ENCODE assay signal across 1 cellular context in the genomic region with DNA sequence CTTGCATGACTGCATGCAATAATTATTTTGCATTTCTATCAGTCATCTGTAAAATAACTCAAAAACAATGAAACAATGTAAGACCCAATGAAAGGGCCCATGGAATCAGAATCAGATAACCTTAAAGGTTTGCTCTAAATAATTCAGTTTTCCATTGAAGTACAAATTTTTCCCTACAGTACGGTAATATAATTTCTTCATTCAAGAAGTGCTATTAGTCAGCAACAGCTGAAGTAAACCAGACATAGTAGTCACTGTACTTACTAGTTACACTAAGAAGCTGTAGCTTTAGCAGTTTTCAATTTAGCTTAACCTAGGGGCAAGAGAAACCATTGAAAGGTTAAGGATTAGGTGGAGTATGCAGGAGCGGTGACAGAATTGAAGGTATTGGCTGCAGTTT.
A peak's percentile ranks its signal among the peaks of the same experiment; 100 is the strongest.
TF ChIP-seq lines count a peak whose summit lies in the region.

No MANE protein-coding gene starts in this region.

TF ChIP-seq in IMR-90, 13 proteins besides CTCF, POLR2A, EP300 and RAD21:
- TF ChIP-seq MXI1 (IDR thresholded peaks at IDR 0.05; ENCODE audit: borderline replicate concordance, low read depth, low read length) (no peak), SMC3 (IDR thresholded peaks at IDR 0.05; ENCODE audit: low read depth, low read length) (no peak), RFX5 (IDR thresholded peaks at IDR 0.05; ENCODE audit: low read depth, low read length) (no peak), NFE2L2 (IDR thresholded peaks at IDR 0.05; ENCODE audit: low read depth, low read length) (no peak), CEBPB (IDR thresholded peaks at IDR 0.05; ENCODE audit: low read depth, low read length) (peak; percentile 3; the same call in 1 of the 2 replicates), RCOR1 (IDR thresholded peaks at IDR 0.05; ENCODE audit: insufficient replicate concordance, low read length) (no peak), MAFK (IDR thresholded peaks at IDR 0.05; ENCODE audit: low read depth, low read length) (no peak), CHD1 (IDR thresholded peaks at IDR 0.05; ENCODE audit: low read depth, low read length) (no peak)
